Comparison of ENCODE assay signal across 8 cellular contexts in the genomic region with DNA sequence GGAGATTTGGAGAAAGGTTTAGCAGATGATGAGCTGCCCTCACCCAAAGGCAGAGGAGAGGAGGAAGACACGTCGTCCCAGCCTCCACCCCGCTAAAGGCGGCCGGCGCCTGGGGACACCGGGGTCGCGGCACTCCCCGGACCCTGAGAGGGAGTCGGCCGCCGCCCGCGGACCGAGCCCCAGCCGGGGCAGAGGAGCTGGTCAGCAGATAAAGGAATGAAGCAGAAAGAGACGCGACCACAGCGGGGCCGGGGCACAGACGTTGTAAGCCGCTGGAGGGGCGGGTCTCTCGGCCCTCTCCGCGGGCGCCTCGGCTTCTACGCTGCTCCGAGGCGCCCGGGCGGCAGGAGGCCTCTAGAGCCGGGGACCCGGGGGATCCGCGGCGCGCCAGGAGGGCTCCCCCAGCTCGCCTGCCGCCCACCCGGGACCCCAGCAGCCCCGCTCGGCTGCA. TPM values are rescaled to one million over a fixed set of nuclear protein-coding genes. Genes with fewer than 3 reads are reported as not detected.
DNase-seq lines count a peak whose midpoint lies in the region; ATAC-seq, FAIRE-seq and TF ChIP-seq lines count a peak whose summit lies in the region.

No MANE protein-coding gene starts in this region.

- H3K27me3 Mint-ChIP-seq in natural killer cell treated with Interleukin-12 subunit alpha and Interleukin-12 subunit beta and Interleukin-15 and Interleukin-18, amount 100 ng/mL, for 72 hours = peaks cover 3 to 6% of the 10 kb centered on the region in 2 donors

- H3K4me1 Mint-ChIP-seq in natural killer cell treated with Interleukin-12 subunit alpha and Interleukin-12 subunit beta and Interleukin-15 and Interleukin-18, amount 100 ng/mL, for 72 hours (ENCODE audit: low read depth in 2 of 2) = peaks cover 34 to 42% of the 10 kb centered on the region in 2 donors

- WGBS in tibial nerve, 2 donors = 0 to 1% methylated on average over 17 of the region's 45 CpGs

- no peak for TF ChIP-seq CTCF in tibial nerve (IDR thresholded peaks at IDR 0.05)

- no peaks in the 10 kb centered on the region for H3K27me3 ChIP-seq in tibial nerve

- no peaks in the 10 kb centered on the region for H3K36me3 ChIP-seq in ES-I3 (ENCODE audit: insufficient read depth, low read length)
- no peaks in the 10 kb centered on the region for H3K36me3 ChIP-seq in tibial nerve

- H3K27ac ChIP-seq in tibial nerve = peak overlapping the region; percentile 64 to 96 (median 92)

- no peak for FAIRE-seq in H54 (lab: Jason Lieb, UNC)

- H3K4me3 Mint-ChIP-seq in natural killer cell treated with Interleukin-12 subunit alpha and Interleukin-12 subunit beta and Interleukin-15 and Interleukin-18, amount 100 ng/mL, for 72 hours = peak overlapping the region; percentile 95

- no peaks in the 10 kb centered on the region for H3K9me3 Mint-ChIP-seq in natural killer cell treated with Interleukin-12 subunit alpha and Interleukin-12 subunit beta and Interleukin-15 and Interleukin-18, amount 100 ng/mL, for 72 hours

- TF ChIP-seq POLR2A in H54 (IDR thresholded peaks at IDR 0.05; ENCODE audit: low read depth, low read length) (no peak), tibial nerve (IDR thresholded peaks at IDR 0.05) (no peak)

- peak; percentile 70 for ATAC-seq in esophagus mucosa
- ATAC-seq in natural killer cell treated with Interleukin-12 subunit alpha and Interleukin-12 subunit beta and Interleukin-15 and Interleukin-18, amount 100 ng/mL, for 72 hours = peak; percentile 70 to 80

- H3K36me3 Mint-ChIP-seq in natural killer cell treated with Interleukin-12 subunit alpha and Interleukin-12 subunit beta and Interleukin-15 and Interleukin-18, amount 100 ng/mL, for 72 hours = no peaks in the 10 kb centered on the region

- H3K27ac Mint-ChIP-seq in natural killer cell treated with Interleukin-12 subunit alpha and Interleukin-12 subunit beta and Interleukin-15 and Interleukin-18, amount 100 ng/mL, for 72 hours = peak overlapping the region; percentile 94 to 98

- TF ChIP-seq EP300 in tibial nerve (IDR thresholded peaks at IDR 0.05) = no peak

- peak; percentile 27 for DNase-seq in H54 (ENCODE audit: insufficient read length, low spot score)
- DNase-seq in M059J (ENCODE audit: low read depth) = peak; percentile 41
- DNase-seq in activated CD8-positive, alpha-beta memory T cell treated with anti-CD3 and anti-CD28 coated beads, Interleukin-2, amount 50 U/mL, for 48 hours = peak; percentile 65
- no peak for DNase-seq in natural killer cell treated with Interleukin-12 subunit alpha and Interleukin-12 subunit beta and Interleukin-15 and Interleukin-18, amount 100 ng/mL, for 72 hours (ENCODE audit: low spot score)
- DNase-seq in tibial nerve (ENCODE audit: low spot score in 2 of 2) = no peak
- DNase-seq in NCI-H510A treated with DMSO at 0.1 percent for 48 hours (lab: John Stamatoyannopoulos, UW) = no peak

- no peaks in the 10 kb centered on the region for H3K9me3 ChIP-seq in ES-I3 (ENCODE audit: control insufficient read depth, insufficient read depth, low read length)
- no peaks in the 10 kb centered on the region for H3K9me3 ChIP-seq in tibial nerve

- H3K4me1 ChIP-seq in ES-I3 (ENCODE audit: insufficient read depth, low read length) = no peaks in the 10 kb centered on the region; the same call in 1 of the 2 replicates
- peaks cover 0 to 45% (median 15%) of the 10 kb centered on the region in 4 donors for H3K4me1 ChIP-seq in tibial nerve

- H3K9ac ChIP-seq in ES-I3 (ENCODE audit: low read depth, low read length) = peak overlapping the region; percentile 97

- H3K4me3 ChIP-seq in tibial nerve = peak overlapping the region; percentile 64 to 88 (median 80)

RNA-seq across cellular contexts. Expression of gene HERC1, which starts 0.5 kb away (rescaled TPM):
- total RNA-seq in M059J (2014; rRNA removed; shearing (Covaris generic)) = 58.1 and 65.2 TPM in 2 replicates
- 41.5 TPM for total RNA-seq in esophagus mucosa
- total RNA-seq in natural killer cell treated with Interleukin-12 subunit alpha and Interleukin-12 subunit beta and Interleukin-15 and Interleukin-18, amount 100 ng/mL, for 72 hours = 100 to 1,000 TPM in 1 of 2 donors, 10 to 100 TPM in 1; 97.9 to 142 TPM
- total RNA-seq in tibial nerve = 100 to 1,000 TPM; 113 to 179 (median 131) TPM

Comparison
In these comparisons a context has a peak if more than half of its experiments do, and no peak if none do; other contexts are left out.
1. DNase-seq: peak in H54 (single experiment), M059J (single experiment) and activated CD8-positive, alpha-beta memory T cell treated with anti-CD3 and anti-CD28 coated beads, Interleukin-2, amount 50 U/mL, for 48 hours (single experiment); none in natural killer cell treated with Interleukin-12 subunit alpha and Interleukin-12 subunit beta and Interleukin-15 and Interleukin-18, amount 100 ng/mL, for 72 hours (single experiment), tibial nerve (0 of 2) and NCI-H510A treated with DMSO at 0.1 percent for 48 hours (single experiment).